Comparison of ENCODE assay signal across 8 cellular contexts in genomic region chr4:3585567-3585966, GRCh38. TPM values are rescaled to one million over a fixed set of nuclear protein-coding genes. Genes with fewer than 3 reads are reported as not detected.
DNase-seq lines count a peak whose midpoint lies in the region; ATAC-seq and TF ChIP-seq lines count a peak whose summit lies in the region.
"Not testable (repeated sequence)": the region's sequence is repeated elsewhere in the genome, so short reads cannot be mapped to it uniquely, and the experiment has no call there.

No MANE protein-coding gene starts in this region.

- peak overlapping the region; percentile 35 for H2AFZ ChIP-seq in neuronal stem cell (ENCODE audit: low read length)

- H3K4me3 ChIP-seq in cardiac fibroblast (replicated peaks in 1 of 2; ENCODE audit: low read depth in 2 of 2, low read length in 2 of 2); right lobe of liver; neuronal stem cell (ENCODE audit: low read length in 2 of 2): not testable (repeated sequence)

- H3K27ac ChIP-seq in right lobe of liver; neuronal stem cell (replicated peaks; ENCODE audit: low read length): not testable (repeated sequence)

- H3K27me3 ChIP-seq in right lobe of liver; neuronal stem cell (ENCODE audit: control insufficient read depth in 3 of 3, insufficient read depth in 3 of 3, low read depth in 1 of 3, low read length in 3 of 3): not testable (repeated sequence)

- DNase-seq in Ammon's horn (ENCODE audit: low spot score) (peak; percentile 33), EL (peak; percentile 21), NCI-H2029 treated with DMSO at 0.1 percent for 48 hours (lab: John Stamatoyannopoulos, UW) (peak; percentile 46), cardiac fibroblast (ENCODE audit: low read depth in 2 of 2) (peak; percentile 13 to 16), left ventricle myocardium superior (peak; percentile 28)
- not testable (repeated sequence) for DNase-seq in T-helper 17 cell; right lobe of liver; neuronal stem cell (ENCODE audit: low spot score)

- not testable (repeated sequence) for H3K9ac ChIP-seq in neuronal stem cell (ENCODE audit: low read depth, low read length, poor library complexity)

- H2BK15ac ChIP-seq in neuronal stem cell (ENCODE audit: low read length): not testable (repeated sequence)

- H3K36me3 ChIP-seq in right lobe of liver; neuronal stem cell (replicated peaks in 1 of 2; ENCODE audit: control insufficient read depth in 2 of 2, insufficient read depth in 2 of 2, low read length in 2 of 2): not testable (repeated sequence)

- H2BK12ac ChIP-seq in neuronal stem cell (ENCODE audit: low read length): not testable (repeated sequence)

- H3K79me1 ChIP-seq in neuronal stem cell (ENCODE audit: low read depth, low read length): not testable (repeated sequence)

- H3K4me2 ChIP-seq in neuronal stem cell (ENCODE audit: insufficient read depth, low read length, poor library complexity, severe bottlenecking): not testable (repeated sequence)

- H3K9me3 ChIP-seq in T-helper 17 cell (ENCODE audit: control insufficient read depth, low read length, poor library complexity, severe bottlenecking); right lobe of liver; neuronal stem cell (replicated peaks in 1 of 2; ENCODE audit: control insufficient read depth in 2 of 2, insufficient read depth in 1 of 2, low read depth in 1 of 2, low read length in 2 of 2): not testable (repeated sequence)

- H3K36me3 Mint-ChIP-seq in T-helper 17 cell (ENCODE audit: low read depth): not testable (repeated sequence)

- H3K23ac ChIP-seq in neuronal stem cell (ENCODE audit: low read depth, low read length, poor library complexity): not testable (repeated sequence)

- not testable (repeated sequence) for H3K4me1 Mint-ChIP-seq in T-helper 17 cell

- not testable (repeated sequence) for H4K91ac ChIP-seq in neuronal stem cell (ENCODE audit: low read depth, low read length, poor library complexity)

- intact Hi-C loops in left ventricle myocardium superior (cut with micrococcal nuclease); right lobe of liver (cut with DNase I): not testable (repeated sequence)

- ATAC-seq in T-helper 17 cell, left ventricle myocardium superior: not testable (repeated sequence)
- ATAC-seq in right lobe of liver: peak; percentile 13 to 44 (median 22)

- not testable (repeated sequence) for H3K27me3 Mint-ChIP-seq in T-helper 17 cell

- H2AK5ac ChIP-seq in neuronal stem cell (ENCODE audit: low read depth, low read length): not testable (repeated sequence)

- H2BK5ac ChIP-seq in neuronal stem cell (ENCODE audit: low read length): not testable (repeated sequence)

- not testable (repeated sequence) for H3K18ac ChIP-seq in neuronal stem cell (ENCODE audit: low read length)

- H3K4ac ChIP-seq in neuronal stem cell (ENCODE audit: low read length): not testable (repeated sequence)

- not testable (repeated sequence) for TF ChIP-seq POLR2A in right lobe of liver (IDR thresholded peaks at IDR 0.05)

- TF ChIP-seq CTCF in cardiac fibroblast (IDR thresholded peaks at IDR 0.05; ENCODE audit: low read depth, low read length); right lobe of liver (IDR thresholded peaks at IDR 0.05): not testable (repeated sequence)

- H3K4me1 ChIP-seq in right lobe of liver; neuronal stem cell (ENCODE audit: control insufficient read depth in 2 of 2, insufficient read depth in 1 of 2, low read depth in 1 of 2, low read length in 2 of 2): not testable (repeated sequence)

- peak overlapping the region; percentile 27 for H3K27ac Mint-ChIP-seq in T-helper 17 cell

- not testable (repeated sequence) for H2BK120ac ChIP-seq in neuronal stem cell (ENCODE audit: low read depth, low read length)

- not testable (repeated sequence) for H4K8ac ChIP-seq in neuronal stem cell (ENCODE audit: low read depth, low read length)

- WGBS in right lobe of liver (ENCODE audit: insufficient coverage, low coverage, low lambda C conversion rate, missing lambda C conversion rate): 31% methylated on average over 7 of the region's 7 CpGs
- no CpG with 5 or more reads among the region's 7 CpGs for WGBS in neuronal stem cell (ENCODE audit: extremely low coverage in 2 of 2, insufficient read length in 2 of 2, insufficient replicate concordance in 1 of 2), 2 donors

- H3K4me3 Mint-ChIP-seq in T-helper 17 cell: not testable (repeated sequence)

- not testable (repeated sequence) for H3K14ac ChIP-seq in neuronal stem cell (ENCODE audit: low read length)

RNA-seq across cellular contexts. Expression of gene LRPAP1, which starts 53.3 kb away (rescaled TPM):
- total RNA-seq in T-helper 17 cell (10 to 100 TPM; 77.4 to 82.8 TPM), left ventricle myocardium superior (307 TPM), right lobe of liver (100 to 1,000 TPM in 1 of 6 experiments, 10 to 100 TPM in 5; 63.4 to 108 (median 85.3) TPM)
- 56.9 TPM for polyA plus RNA-seq in neuronal stem cell (2013, experiment 1 of 2)
- polyA plus RNA-seq in neuronal stem cell (2013, experiment 2 of 2): 58.7 TPM
